ENCODE assay signal across 8 cellular contexts in genomic region chr6:41901882-41902519, GRCh38. TPM values are rescaled to one million over a fixed set of nuclear protein-coding genes. Genes with fewer than 3 reads are reported as not detected.
A peak's percentile ranks its signal among the peaks of the same experiment; 100 is the strongest.
DNase-seq lines count a peak whose midpoint lies in the region; ATAC-seq, FAIRE-seq and TF ChIP-seq lines count a peak whose summit lies in the region.

No MANE protein-coding gene starts in this region.

- no peak for TF ChIP-seq POLR2A in GM12891 (IDR thresholded peaks at IDR 0.05; ENCODE audit: low read depth, low read length)

- FAIRE-seq in GM12891 (lab: Jason Lieb, UNC) (peak; percentile 43), urothelium cell line (lab: Jason Lieb, UNC) (no peak)

- peak overlapping the region; percentile 31 for H3K27ac Mint-ChIP-seq in activated naive CD8-positive, alpha-beta T cell treated with anti-CD3 and anti-CD28 coated beads, Interleukin-2, amount 50 U/mL, for 24 hours
- H3K27ac Mint-ChIP-seq in neural crest cell (ENCODE audit: unreplicated experiment) = peak overlapping the region; percentile 88

- H3K9me3 Mint-ChIP-seq in activated naive CD8-positive, alpha-beta T cell treated with anti-CD3 and anti-CD28 coated beads, Interleukin-2, amount 50 U/mL, for 24 hours = no peaks in the 10 kb centered on the region
- H3K9me3 Mint-ChIP-seq in neural crest cell = no peaks in the 10 kb centered on the region

- DNase-seq in GM12891 (ENCODE audit: insufficient read length, low spot score) = peak; percentile 29
- DNase-seq in RPMI7951 (ENCODE audit: low read depth) = peak; percentile 60
- DNase-seq in activated naive CD8-positive, alpha-beta T cell treated with anti-CD3 and anti-CD28 coated beads, Interleukin-2, amount 50 U/mL, for 24 hours = peak; percentile 58
- no peak for DNase-seq in neural crest cell (ENCODE audit: low read depth, low spot score)
- no peak for DNase-seq in NCI-H2196 (lab: John Stamatoyannopoulos, UW; ENCODE audit: unreplicated experiment)
- no peak for DNase-seq in urothelium cell line (ENCODE audit: low spot score)

- peak; percentile 59 for ATAC-seq in activated naive CD8-positive, alpha-beta T cell treated with anti-CD3 and anti-CD28 coated beads, Interleukin-2, amount 50 U/mL, for 24 hours
- ATAC-seq in HG02885 (IDR thresholded peaks at IDR 0.05; ENCODE audit: poor library complexity, unreplicated experiment) (no peak), HG02884 (IDR thresholded peaks at IDR 0.05; ENCODE audit: unreplicated experiment) (no peak)

- H3K36me3 Mint-ChIP-seq in activated naive CD8-positive, alpha-beta T cell treated with anti-CD3 and anti-CD28 coated beads, Interleukin-2, amount 50 U/mL, for 24 hours (ENCODE audit: low read depth) = peaks cover 9% of the 10 kb centered on the region
- H3K36me3 Mint-ChIP-seq in neural crest cell (ENCODE audit: low read depth) = peaks cover 2% of the 10 kb centered on the region

- H3K4me3 Mint-ChIP-seq in activated naive CD8-positive, alpha-beta T cell treated with anti-CD3 and anti-CD28 coated beads, Interleukin-2, amount 50 U/mL, for 24 hours = no peak overlapping the region
- no peak overlapping the region for H3K4me3 Mint-ChIP-seq in neural crest cell

- peak; percentile 27 for TF ChIP-seq CTCF in neural crest cell (conservative IDR thresholded peaks at IDR 0.05)

- H3K4me1 Mint-ChIP-seq in activated naive CD8-positive, alpha-beta T cell treated with anti-CD3 and anti-CD28 coated beads, Interleukin-2, amount 50 U/mL, for 24 hours = peaks cover 4% of the 10 kb centered on the region
- H3K4me1 Mint-ChIP-seq in neural crest cell = no peaks in the 10 kb centered on the region

- H3K27me3 Mint-ChIP-seq in activated naive CD8-positive, alpha-beta T cell treated with anti-CD3 and anti-CD28 coated beads, Interleukin-2, amount 50 U/mL, for 24 hours = no peaks in the 10 kb centered on the region
- no peaks in the 10 kb centered on the region for H3K27me3 Mint-ChIP-seq in neural crest cell (ENCODE audit: low read depth)

TF ChIP-seq in GM12891, 5 proteins besides CTCF, POLR2A, EP300 and RAD21:
- no peak for TF ChIP-seq SPI1 (IDR thresholded peaks at IDR 0.05; ENCODE audit: low read depth, low read length)
- no peak for TF ChIP-seq POU2F2 (IDR thresholded peaks at IDR 0.05; ENCODE audit: low read depth, low read length)
- no peak for TF ChIP-seq PAX5 (IDR thresholded peaks at IDR 0.05; ENCODE audit: insufficient read depth, low read length, severe bottlenecking)
- no peak for TF ChIP-seq TAF1 (IDR thresholded peaks at IDR 0.05; ENCODE audit: low read depth, low read length)
- no peak for TF ChIP-seq POLR2AphosphoS5 (IDR thresholded peaks at IDR 0.05; ENCODE audit: low read depth, low read length)
TF ChIP-seq in GM12891: peak in this region for 0.

RNA-seq across cellular contexts. Expression of gene USP49, which starts 6.8 kb away (rescaled TPM):
- polyA plus RNA-seq in GM12891 (2012; ENCODE audit: low read depth, missing spikeins) = 4.0 TPM
- 0.60 and 1.3 TPM in 2 replicates for total RNA-seq in RPMI7951 (2014; rRNA removed; shearing (Covaris generic))
- total RNA-seq in neural crest cell = 25.1 and 29.0 TPM in 2 replicates

RNA-seq across cellular contexts. Expression of gene MED20, which starts 18.9 kb away (rescaled TPM):
- polyA plus RNA-seq in GM12891 (2012; ENCODE audit: low read depth, missing spikeins) = 7.1 TPM
- 22.7 and 24.2 TPM in 2 replicates for total RNA-seq in RPMI7951 (2014; rRNA removed; shearing (Covaris generic))
- total RNA-seq in neural crest cell = 34.8 and 37.5 TPM in 2 replicates

RNA-seq across cellular contexts. Expression of gene BYSL, which starts 19.3 kb away (rescaled TPM):
- 19.1 TPM for polyA plus RNA-seq in GM12891 (2012; ENCODE audit: low read depth, missing spikeins)
- 17.6 and 22.3 TPM in 2 replicates for total RNA-seq in RPMI7951 (2014; rRNA removed; shearing (Covaris generic))
- 50.8 and 55.5 TPM in 2 replicates for total RNA-seq in neural crest cell

RNA-seq across cellular contexts. Expression of gene CCND3, which starts 39.6 kb away (rescaled TPM):
- polyA plus RNA-seq in GM12891 (2012; ENCODE audit: low read depth, missing spikeins) = 42.6 TPM
- 36.5 and 47.7 TPM in 2 replicates for total RNA-seq in RPMI7951 (2014; rRNA removed; shearing (Covaris generic))
- 21.7 and 24.4 TPM in 2 replicates for total RNA-seq in neural crest cell

Comparison
In these comparisons a context has a peak if more than half of its experiments do, and no peak if none do; other contexts are left out.
1. DNase-seq: peak in GM12891 (single experiment), RPMI7951 (single experiment) and activated naive CD8-positive, alpha-beta T cell treated with anti-CD3 and anti-CD28 coated beads, Interleukin-2, amount 50 U/mL, for 24 hours (single experiment); none in neural crest cell (single experiment), NCI-H2196 (single experiment) and urothelium cell line (single experiment).
2. RNA of gene USP49, which starts 6.8 kb away (total RNA-seq): 25.1 to 29.0 TPM in neural crest cell; 0.60 to 1.3 TPM in RPMI7951; every median in the first group is over 10 times any median in the second.